ENCODE assay signal across 14 cellular contexts in the genomic region with DNA sequence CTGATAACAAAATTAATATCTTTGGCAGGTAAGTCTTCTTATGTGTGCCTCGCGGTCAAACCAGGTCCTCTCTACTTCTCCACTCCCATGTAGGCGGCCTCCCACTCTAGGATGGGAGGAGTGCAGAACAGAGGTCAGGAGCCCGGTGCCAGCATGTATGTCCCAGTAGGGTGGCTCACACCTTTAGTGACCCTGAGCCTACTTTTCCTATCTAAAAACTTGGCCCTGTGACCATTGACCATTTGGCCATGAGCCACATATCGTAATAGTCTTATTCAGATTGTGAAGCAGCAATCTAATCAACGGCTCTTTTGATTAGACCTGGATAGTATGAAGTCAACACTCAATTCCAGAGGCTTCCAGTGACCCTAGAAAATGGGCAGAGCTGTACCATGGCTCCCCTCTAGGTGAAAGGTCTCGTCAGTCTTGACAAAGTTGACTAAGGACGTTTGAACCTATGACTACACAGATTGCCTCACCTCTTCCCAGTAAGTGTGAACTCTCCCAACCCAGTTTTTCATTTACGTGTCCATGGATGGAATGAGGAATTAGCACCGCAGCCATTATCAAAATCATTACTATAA. TPM values are rescaled to one million over a fixed set of nuclear protein-coding genes. Genes with fewer than 3 reads are reported as not detected.
DNase-seq lines count a peak whose midpoint lies in the region; ATAC-seq and TF ChIP-seq lines count a peak whose summit lies in the region.
"Had no signal": no experiment of that assay in that cellular context is flagged by ENCODE, and none has a peak within 500 bp of the region (broad histone marks: within the 10 kb centered on the region; RNA-seq: fewer than 3 reads in every experiment).

No MANE protein-coding gene starts in this region.

- H3K4me1 ChIP-seq in colonic mucosa (no peaks in the 10 kb centered on the region), mucosa of descending colon (ENCODE audit: low read depth) (peaks cover 28% of the 10 kb centered on the region), transverse colon (peaks cover 5 to 40% (median 25%) of the 10 kb centered on the region in 4 donors)

- H3K4me1 Mint-ChIP-seq in activated CD4-positive, alpha-beta T cell treated with anti-CD3 and anti-CD28 coated beads, Interleukin-2, amount 10 ng/mL, durations not matched to agents 7 days and 5 days: no peaks in the 10 kb centered on the region
- H3K4me1 Mint-ChIP-seq in activated T-helper 1 cell treated with anti-CD3 and anti-CD28 coated beads, Interleukin-12 subunit alpha, Interleukin-12 subunit beta, Interleukin-2, Interleukin-4 antibody, amounts not matched to agents 30 ng/mL and 10 ng/mL and 1 ng/mL, durations not matched to agents 14 hours and 24 hours and 36 hours (ENCODE audit: low read depth): no peaks in the 10 kb centered on the region
- H3K4me1 Mint-ChIP-seq: B cell had no signal

- no peaks in the 10 kb centered on the region for H3K36me3 Mint-ChIP-seq in activated CD4-positive, alpha-beta T cell treated with anti-CD3 and anti-CD28 coated beads, Interleukin-2, amount 10 ng/mL, durations not matched to agents 7 days and 5 days (ENCODE audit: low read depth)
- H3K36me3 Mint-ChIP-seq in activated T-helper 1 cell treated with anti-CD3 and anti-CD28 coated beads, Interleukin-12 subunit alpha, Interleukin-12 subunit beta, Interleukin-2, Interleukin-4 antibody, amounts not matched to agents 30 ng/mL and 10 ng/mL and 1 ng/mL, durations not matched to agents 14 hours and 24 hours and 36 hours (ENCODE audit: low read depth): no peaks in the 10 kb centered on the region
- H3K36me3 Mint-ChIP-seq: CD8-positive, alpha-beta T cell had no signal

- H3K9me3 Mint-ChIP-seq in activated CD4-positive, alpha-beta T cell treated with anti-CD3 and anti-CD28 coated beads, Interleukin-2, amount 10 ng/mL, durations not matched to agents 7 days and 5 days: peaks cover 4% of the 10 kb centered on the region
- peaks cover 14% of the 10 kb centered on the region for H3K9me3 Mint-ChIP-seq in activated T-helper 1 cell treated with anti-CD3 and anti-CD28 coated beads, Interleukin-12 subunit alpha, Interleukin-12 subunit beta, Interleukin-2, Interleukin-4 antibody, amounts not matched to agents 30 ng/mL and 10 ng/mL and 1 ng/mL, durations not matched to agents 14 hours and 24 hours and 36 hours

- peaks cover 5% of the 10 kb centered on the region for H3K9me3 ChIP-seq in colonic mucosa
- peaks cover 13% of the 10 kb centered on the region for H3K9me3 ChIP-seq in mucosa of descending colon
- H3K9me3 ChIP-seq in transverse colon: peaks cover 13 to 15% of the 10 kb centered on the region in 2 donors

- H3K27ac ChIP-seq in colonic mucosa: peak overlapping the region; percentile 80
- peak overlapping the region; percentile 78 to 83 (median 83) for H3K27ac ChIP-seq in transverse colon

- ATAC-seq in left lobe of liver: peak; percentile 91
- ATAC-seq in mucosa of descending colon: peak; percentile 90
- no peak for ATAC-seq in HG03280 (IDR thresholded peaks at IDR 0.05; ENCODE audit: unreplicated experiment)
- ATAC-seq: CD8-positive, alpha-beta T cell had no signal

- in situ Hi-C loops in transverse colon (cut with MboI; ENCODE audit: low pct_ligation_motif_present in 1 of 4, low pct_unique_long_range_greater_than_20kb in 1 of 4, low sequenced_read_pairs in 3 of 4): loop anchor here in 1 of 4 donors (10.0 kb wide), 1 partner anchor 80 kb away; a partner anchor contains a TSS

- TF ChIP-seq CTCF in colonic mucosa (IDR thresholded peaks at IDR 0.05) (no peak), mucosa of descending colon (IDR thresholded peaks at IDR 0.05) (no peak), transverse colon (IDR thresholded peaks at IDR 0.05) (peak in 2 of 5 experiments; percentile 22 to 23)

- H3K36me3 ChIP-seq in colonic mucosa (no peaks in the 10 kb centered on the region), mucosa of descending colon (ENCODE audit: low read depth) (no peaks in the 10 kb centered on the region), transverse colon (no peaks in the 10 kb centered on the region)

- peak overlapping the region in 1 of 2 donors; percentile 65 for H3K9ac ChIP-seq in colonic mucosa (ENCODE audit: low read depth in 2 of 2, low read length in 2 of 2)

- peaks cover 12% of the 10 kb centered on the region for H3K27me3 Mint-ChIP-seq in activated CD4-positive, alpha-beta T cell treated with anti-CD3 and anti-CD28 coated beads, Interleukin-2, amount 10 ng/mL, durations not matched to agents 7 days and 5 days
- peaks cover 17% of the 10 kb centered on the region for H3K27me3 Mint-ChIP-seq in activated T-helper 1 cell treated with anti-CD3 and anti-CD28 coated beads, Interleukin-12 subunit alpha, Interleukin-12 subunit beta, Interleukin-2, Interleukin-4 antibody, amounts not matched to agents 30 ng/mL and 10 ng/mL and 1 ng/mL, durations not matched to agents 14 hours and 24 hours and 36 hours (ENCODE audit: insufficient read depth)

- intact Hi-C loops in colonic mucosa (cut with DNase I): no loop called here
- intact Hi-C loops in mucosa of descending colon (cut with DNase I, micrococcal nuclease): no loop called here
- intact Hi-C loops in transverse colon (cut with DNase I; ENCODE audit: low total_unique reads): no loop called here
- intact Hi-C loops in activated T-helper 1 cell treated with anti-CD3 and anti-CD28 coated beads, Interleukin-12 subunit alpha, Interleukin-12 subunit beta, Interleukin-2, Interleukin-4 antibody, amounts not matched to agents 30 ng/mL and 10 ng/mL and 1 ng/mL, durations not matched to agents 14 hours and 24 hours and 36 hours (cut with micrococcal nuclease): no loop called here

- WGBS in transverse colon (ENCODE audit: low coverage in 1 of 2), 2 donors: 41 to 52% methylated on average over 6 to 10 of the region's 10 CpGs

- peak; percentile 87 for DNase-seq in colonic mucosa
- peak; percentile 86 for DNase-seq in left lobe of liver (ENCODE audit: low spot score)
- peak; percentile 78 to 95 (median 81) for DNase-seq in mucosa of descending colon
- DNase-seq in transverse colon: peak; percentile 88
- no peak for DNase-seq in activated CD4-positive, alpha-beta T cell treated with anti-CD3 and anti-CD28 coated beads, Interleukin-2, amount 10 ng/mL, durations not matched to agents 7 days and 5 days
- DNase-seq in activated T-helper 1 cell treated with anti-CD3 and anti-CD28 coated beads, Interleukin-12 subunit alpha, Interleukin-12 subunit beta, Interleukin-2, Interleukin-4 antibody, amounts not matched to agents 30 ng/mL and 10 ng/mL and 1 ng/mL, durations not matched to agents 14 hours and 24 hours and 36 hours (ENCODE audit: low spot score): no peak
- DNase-seq: C1 segment of cervical spinal cord; Caco-2; CD8-positive, alpha-beta T cell; DND-41; GDM1 had no signal

- H3K27ac Mint-ChIP-seq in activated CD4-positive, alpha-beta T cell treated with anti-CD3 and anti-CD28 coated beads, Interleukin-2, amount 10 ng/mL, durations not matched to agents 7 days and 5 days: no peak overlapping the region
- H3K27ac Mint-ChIP-seq in activated T-helper 1 cell treated with anti-CD3 and anti-CD28 coated beads, Interleukin-12 subunit alpha, Interleukin-12 subunit beta, Interleukin-2, Interleukin-4 antibody, amounts not matched to agents 30 ng/mL and 10 ng/mL and 1 ng/mL, durations not matched to agents 14 hours and 24 hours and 36 hours: no peak overlapping the region
- H3K27ac Mint-ChIP-seq: B cell; CD8-positive, alpha-beta T cell had no signal

- CTCF ChIA-PET in activated CD4-positive, alpha-beta T cell treated with anti-CD3 and anti-CD28 coated beads, Interleukin-2, amount 10 ng/mL, durations not matched to agents 7 days and 5 days (lab: Charles Lee): no interaction called here

- TF ChIP-seq POLR2A in transverse colon (IDR thresholded peaks at IDR 0.05): peak; percentile 64

- POLR2A ChIA-PET in activated CD4-positive, alpha-beta T cell treated with anti-CD3 and anti-CD28 coated beads, Interleukin-2, amount 10 ng/mL, durations not matched to agents 7 days and 5 days (lab: Charles Lee): no interaction called here

- H3K4me3 Mint-ChIP-seq in activated CD4-positive, alpha-beta T cell treated with anti-CD3 and anti-CD28 coated beads, Interleukin-2, amount 10 ng/mL, durations not matched to agents 7 days and 5 days: no peak overlapping the region
- H3K4me3 Mint-ChIP-seq in activated T-helper 1 cell treated with anti-CD3 and anti-CD28 coated beads, Interleukin-12 subunit alpha, Interleukin-12 subunit beta, Interleukin-2, Interleukin-4 antibody, amounts not matched to agents 30 ng/mL and 10 ng/mL and 1 ng/mL, durations not matched to agents 14 hours and 24 hours and 36 hours: no peak overlapping the region
- H3K4me3 Mint-ChIP-seq: B cell; CD8-positive, alpha-beta T cell had no signal

- peak; percentile 51 for TF ChIP-seq EP300 in transverse colon (IDR thresholded peaks at IDR 0.05; ENCODE audit: low read depth)

- no peak overlapping the region for H3K4me3 ChIP-seq in colonic mucosa
- H3K4me3 ChIP-seq in mucosa of descending colon: no peak overlapping the region
- no peak overlapping the region for H3K4me3 ChIP-seq in transverse colon

- H3K27me3 ChIP-seq in colonic mucosa (no peaks in the 10 kb centered on the region), transverse colon (no peaks in the 10 kb centered on the region)

RNA-seq across cellular contexts. Expression of a gene that starts 17.1 kb away (rescaled TPM):
- total RNA-seq in colonic mucosa (1,000 to 10,000 TPM; 2,582 to 2,822 TPM), left lobe of liver (351 TPM), mucosa of descending colon (1,000 to 10,000 TPM in 2 of 3 donors, 100 to 1,000 TPM in 1; 768 to 5,199 (median 1,319) TPM), transverse colon (1,000 to 10,000 TPM; 1,053 to 3,583 (median 2,025) TPM)
- not detected for total RNA-seq in activated CD4-positive, alpha-beta T cell treated with anti-CD3 and anti-CD28 coated beads, Interleukin-2, amount 10 ng/mL, durations not matched to agents 7 days and 5 days
- total RNA-seq in activated T-helper 1 cell treated with anti-CD3 and anti-CD28 coated beads, Interleukin-12 subunit alpha, Interleukin-12 subunit beta, Interleukin-2, Interleukin-4 antibody, amounts not matched to agents 30 ng/mL and 10 ng/mL and 1 ng/mL, durations not matched to agents 14 hours and 24 hours and 36 hours: not detected in 2 replicates
- total RNA-seq: B cell; CD8-positive, alpha-beta T cell; H4 had no signal

RNA-seq across cellular contexts. Expression of a gene that starts 25.1 kb away (rescaled TPM):
- total RNA-seq in colonic mucosa (10 to 100 TPM; 17.5 to 23.3 TPM), left lobe of liver (58.6 TPM), mucosa of descending colon (10 to 100 TPM; 16.8 to 33.3 (median 16.8) TPM), transverse colon (10 to 100 TPM in 3 of 4 donors, 1 to 10 TPM in 1; 1.1 to 33.2 (median 17.5) TPM)
- under 1 TPM; 0.06 to 0.25 TPM for total RNA-seq in activated CD4-positive, alpha-beta T cell treated with anti-CD3 and anti-CD28 coated beads, Interleukin-2, amount 10 ng/mL, durations not matched to agents 7 days and 5 days
- 0.17 and 0.70 TPM in 2 replicates for total RNA-seq in activated T-helper 1 cell treated with anti-CD3 and anti-CD28 coated beads, Interleukin-12 subunit alpha, Interleukin-12 subunit beta, Interleukin-2, Interleukin-4 antibody, amounts not matched to agents 30 ng/mL and 10 ng/mL and 1 ng/mL, durations not matched to agents 14 hours and 24 hours and 36 hours
- total RNA-seq: H4 had no signal

Comparison
In these comparisons a context has a peak if more than half of its experiments do, and no peak if none do; other contexts are left out.
1. DNase-seq: peak in colonic mucosa (single experiment), left lobe of liver (single experiment), mucosa of descending colon (3 of 3) and transverse colon (single experiment); none in activated CD4-positive, alpha-beta T cell treated with anti-CD3 and anti-CD28 coated beads, Interleukin-2, amount 10 ng/mL, durations not matched to agents 7 days and 5 days (single experiment) and activated T-helper 1 cell treated with anti-CD3 and anti-CD28 coated beads, Interleukin-12 subunit alpha, Interleukin-12 subunit beta, Interleukin-2, Interleukin-4 antibody, amounts not matched to agents 30 ng/mL and 10 ng/mL and 1 ng/mL, durations not matched to agents 14 hours and 24 hours and 36 hours (single experiment).
2. RNA of a gene that starts 17.1 kb away (total RNA-seq): 2,582 to 2,822 TPM in colonic mucosa, 1,053 to 3,583 TPM in transverse colon, 768 to 5,199 TPM in mucosa of descending colon and 351 TPM in left lobe of liver (single experiment); not detected in activated CD4-positive, alpha-beta T cell treated with anti-CD3 and anti-CD28 coated beads, Interleukin-2, amount 10 ng/mL, durations not matched to agents 7 days and 5 days and not detected in activated T-helper 1 cell treated with anti-CD3 and anti-CD28 coated beads, Interleukin-12 subunit alpha, Interleukin-12 subunit beta, Interleukin-2, Interleukin-4 antibody, amounts not matched to agents 30 ng/mL and 10 ng/mL and 1 ng/mL, durations not matched to agents 14 hours and 24 hours and 36 hours; every median in the first group is over 100 times any median in the second.